1 cellular context compared by ENCODE assay signal in genomic region chr9:119369670-119370366, GRCh38.
TF ChIP-seq lines count a peak whose summit lies in the region.

No MANE protein-coding gene starts in this region.

TF ChIP-seq in HepG2, 621 proteins besides CTCF, POLR2A, EP300 and RAD21 (continued from another document):
- TF ChIP-seq MLXIP (CRISPR knock-in tag; IDR thresholded peaks at IDR 0.05; ENCODE audit: borderline replicate concordance) (no peak), ELF1 (CRISPR knock-in tag; IDR thresholded peaks at IDR 0.05) (no peak)
